Comparison of ENCODE assay signal across 16 cellular contexts in the genomic region with DNA sequence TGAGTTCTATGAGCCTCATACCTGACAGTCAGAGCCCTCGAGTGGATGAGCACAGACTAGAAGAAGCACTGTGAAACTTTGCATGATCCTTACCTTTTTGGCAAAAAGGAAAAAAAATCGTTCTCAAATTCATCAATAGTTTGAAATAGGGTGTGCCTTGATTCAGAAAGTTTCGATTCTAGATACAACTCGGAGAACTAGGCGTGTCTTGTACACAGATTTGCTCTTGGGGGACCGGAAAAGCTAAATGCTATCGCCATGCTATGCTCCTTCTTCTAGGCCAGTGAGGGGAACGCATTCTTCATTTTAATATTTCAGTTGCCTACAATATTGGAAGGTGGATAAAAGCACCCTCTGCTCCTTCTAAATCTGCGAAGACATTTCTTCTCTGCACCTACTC. TPM values are rescaled to one million over a fixed set of nuclear protein-coding genes. Genes with fewer than 3 reads are reported as not detected.
"Had no signal": no experiment of that assay in that cellular context is flagged by ENCODE, and none has a peak within 500 bp of the region (broad histone marks: within the 10 kb centered on the region; RNA-seq: fewer than 3 reads in every experiment).

No MANE protein-coding gene starts in this region.

- H3K27ac Mint-ChIP-seq: activated naive CD8-positive, alpha-beta T cell treated with anti-CD3 and anti-CD28 coated beads for 36 hours had no signal

- H3K9me3 Mint-ChIP-seq: activated naive CD8-positive, alpha-beta T cell treated with anti-CD3 and anti-CD28 coated beads for 36 hours had no signal

- H3K27me3 ChIP-seq: brain microvascular endothelial cell, tibial artery, vagina had no signal

- H3K36me3 ChIP-seq: brain microvascular endothelial cell, tibial artery, vagina had no signal

- H3K9me3 ChIP-seq: tibial artery, vagina had no signal

- H3K4me1 ChIP-seq: parathyroid adenoma, tibial artery, vagina had no signal

- H3K36me3 Mint-ChIP-seq: activated naive CD8-positive, alpha-beta T cell treated with anti-CD3 and anti-CD28 coated beads for 36 hours had no signal

- ATAC-seq: activated CD4-positive, CD25-positive, alpha-beta regulatory T cell treated with anti-CD3 and anti-CD28 coated beads, Interleukin-2, amount 50 U/mL, for 24 hours had no signal

- H3K9ac ChIP-seq: parathyroid adenoma had no signal

- H3K4me3 ChIP-seq: tibial artery, vagina had no signal

- H2AFZ ChIP-seq: parathyroid adenoma had no signal

- H3K79me2 ChIP-seq: parathyroid adenoma had no signal

- H3K4me3 Mint-ChIP-seq: activated naive CD8-positive, alpha-beta T cell treated with anti-CD3 and anti-CD28 coated beads for 36 hours had no signal

- H3K27ac ChIP-seq: brain microvascular endothelial cell, parathyroid adenoma, tibial artery, vagina had no signal

- DNase-seq: activated CD8-positive, alpha-beta memory T cell treated with anti-CD3 and anti-CD28 coated beads for 24 hours; activated effector memory CD4-positive, alpha-beta T cell treated with anti-CD3 and anti-CD28 coated beads, Interleukin-2, amount 50 U/mL, for 16 hours; activated naive CD8-positive, alpha-beta T cell treated with anti-CD3 and anti-CD28 coated beads for 36 hours; brain microvascular endothelial cell; hypothalamus; kidney glomerular epithelial cell; retina; stimulated activated CD4-positive, alpha-beta T cell treated with anti-CD3 and anti-CD28 coated beads, Interleukin-4, amount 100 ng/mL, for 1 hour; stimulated activated CD8-positive, alpha-beta memory T cell treated with anti-CD3 and anti-CD28 coated beads, Interleukin-4, amount 100 ng/mL, for 48 hours; tibial artery had no signal

RNA-seq across cellular contexts. Expression of gene CD86, which starts 25.0 kb away (rescaled TPM):
- total RNA-seq: dermis microvascular lymphatic vessel endothelial cell, glomerular endothelial cell had no signal

RNA-seq across cellular contexts. Expression of gene ILDR1, which starts 58.1 kb away (rescaled TPM):
- total RNA-seq: activated naive CD8-positive, alpha-beta T cell treated with anti-CD3 and anti-CD28 coated beads for 36 hours; dermis microvascular lymphatic vessel endothelial cell; glomerular endothelial cell; mesenteric fat pad had no signal
